ENCODE assay signal across 17 cellular contexts in the genomic region with DNA sequence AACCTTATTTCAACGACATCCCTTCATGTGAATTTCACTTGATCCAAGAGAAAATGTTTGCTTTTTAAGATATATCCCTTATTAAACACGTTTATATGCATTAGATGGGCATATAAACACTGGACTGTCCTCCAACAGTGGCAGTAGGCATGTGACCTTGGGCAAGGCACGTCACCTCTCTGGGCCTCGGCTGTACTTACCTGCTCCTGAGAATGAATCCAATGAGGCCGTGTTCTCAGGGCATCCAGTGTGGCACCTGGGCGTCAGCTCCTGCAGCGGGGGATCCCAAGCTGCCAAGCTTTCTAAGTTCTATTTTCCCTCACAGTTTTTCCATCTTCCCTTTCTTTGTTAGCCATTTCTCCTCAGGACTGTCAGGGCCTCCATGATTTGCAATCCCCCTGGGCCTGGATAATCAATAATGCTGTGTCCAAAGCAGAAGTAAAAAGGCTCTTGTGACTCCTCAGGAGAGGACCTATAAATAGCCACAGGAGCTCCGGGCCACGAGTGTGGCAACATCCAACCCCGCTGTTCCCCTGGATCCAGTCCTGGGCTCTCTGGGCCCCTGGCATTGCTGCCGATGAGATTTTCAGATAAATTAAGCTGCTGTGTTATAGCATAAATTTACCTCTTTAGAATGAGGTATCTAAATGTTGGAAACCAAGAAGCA.
A peak's percentile ranks its signal among the peaks of the same experiment; 100 is the strongest.
DNase-seq lines count a peak whose midpoint lies in the region; ATAC-seq and TF ChIP-seq lines count a peak whose summit lies in the region.
"Had no signal": no experiment of that assay in that cellular context is flagged by ENCODE, and none has a peak within 500 bp of the region (broad histone marks: within the 10 kb centered on the region; RNA-seq: fewer than 3 reads in every experiment).

No MANE protein-coding gene starts in this region.

- H3K27ac ChIP-seq in C4-2B (peak overlapping the region; percentile 15), KOPT-K1 (ENCODE audit: low read depth, low read length, poor library complexity, severe bottlenecking) (peak overlapping the region; percentile 98), neural progenitor cell (no peak overlapping the region)
- H3K27ac ChIP-seq: Peyer's patch had no signal

- TF ChIP-seq CTCF in C4-2B (conservative IDR thresholded peaks at IDR 0.05) = no peak
- TF ChIP-seq CTCF in glutamatergic neuron (IDR thresholded peaks at IDR 0.05; ENCODE audit: partially characterized antibody, unreplicated experiment) = no peak
- no peak for TF ChIP-seq CTCF in neural progenitor cell (IDR thresholded peaks at IDR 0.05)

- peaks cover 29% of the 10 kb centered on the region for H3F3A ChIP-seq in neural progenitor cell (ENCODE audit: low read depth)

- no peak for ATAC-seq in GM21447 (IDR thresholded peaks at IDR 0.05; ENCODE audit: unreplicated experiment)

- H2AFZ ChIP-seq in neural progenitor cell (replicated peaks) = no peak overlapping the region

- H3K9ac ChIP-seq in neural progenitor cell = no peak overlapping the region

- H3K27ac Mint-ChIP-seq in glutamatergic neuron (ENCODE audit: unreplicated experiment) = peak overlapping the region; percentile 87
- peak overlapping the region; percentile 31 for H3K27ac Mint-ChIP-seq in neural progenitor cell
- H3K27ac Mint-ChIP-seq: B cell; CD8-positive, alpha-beta memory T cell had no signal

- no peaks in the 10 kb centered on the region for H3K27me3 ChIP-seq in neural progenitor cell
- H3K27me3 ChIP-seq: Peyer's patch had no signal

- H3K4me3 ChIP-seq in neural progenitor cell = no peak overlapping the region
- H3K4me3 ChIP-seq: Peyer's patch had no signal

- H3K4me2 ChIP-seq in neural progenitor cell = no peak overlapping the region

- H3K9me3 ChIP-seq in KOPT-K1 (ENCODE audit: insufficient read depth, low read length, poor library complexity, severe bottlenecking) (no peaks in the 10 kb centered on the region), neural progenitor cell (ENCODE audit: low read depth) (no peaks in the 10 kb centered on the region)
- H3K9me3 ChIP-seq: Peyer's patch had no signal

- no peaks in the 10 kb centered on the region for H4K20me1 ChIP-seq in neural progenitor cell (ENCODE audit: low read depth)

- H3K36me3 ChIP-seq in KOPT-K1 (ENCODE audit: insufficient read depth, low read length) = no peaks in the 10 kb centered on the region
- no peaks in the 10 kb centered on the region for H3K36me3 ChIP-seq in neural progenitor cell

- peaks cover 6% of the 10 kb centered on the region for H3K27me3 Mint-ChIP-seq in glutamatergic neuron (ENCODE audit: unreplicated experiment)
- peaks cover 2% of the 10 kb centered on the region for H3K27me3 Mint-ChIP-seq in neural progenitor cell (ENCODE audit: insufficient read depth, low read depth)

- peaks cover 59% of the 10 kb centered on the region for H3K4me1 ChIP-seq in neural progenitor cell
- H3K4me1 ChIP-seq: Peyer's patch had no signal

- peaks cover 2% of the 10 kb centered on the region for H3K9me3 Mint-ChIP-seq in glutamatergic neuron (ENCODE audit: unreplicated experiment)
- H3K9me3 Mint-ChIP-seq in neural progenitor cell = no peaks in the 10 kb centered on the region
- H3K9me3 Mint-ChIP-seq: CD8-positive, alpha-beta memory T cell; H9 had no signal

- H3K4me3 Mint-ChIP-seq in glutamatergic neuron (ENCODE audit: unreplicated experiment) = peak overlapping the region; percentile 23
- no peak overlapping the region for H3K4me3 Mint-ChIP-seq in neural progenitor cell
- H3K4me3 Mint-ChIP-seq: B cell; CD8-positive, alpha-beta memory T cell; H9 had no signal

- H3K36me3 Mint-ChIP-seq in glutamatergic neuron (ENCODE audit: unreplicated experiment) (no peaks in the 10 kb centered on the region), neural progenitor cell (no peaks in the 10 kb centered on the region)
- H3K36me3 Mint-ChIP-seq: CD8-positive, alpha-beta memory T cell had no signal

- H3K4me1 Mint-ChIP-seq in glutamatergic neuron (ENCODE audit: low read depth, unreplicated experiment) = peaks cover 42% of the 10 kb centered on the region
- peaks cover 61% of the 10 kb centered on the region for H3K4me1 Mint-ChIP-seq in neural progenitor cell
- H3K4me1 Mint-ChIP-seq: CD8-positive, alpha-beta memory T cell had no signal

- H3K79me2 ChIP-seq in neural progenitor cell (ENCODE audit: low read depth) = no peaks in the 10 kb centered on the region

- DNase-seq in glutamatergic neuron (peak; percentile 67), neural progenitor cell (ENCODE audit: low spot score) (no peak), GF-D8 (lab: John Stamatoyannopoulos, UW) (no peak), cerebellar nuclear complex (lab: John Stamatoyannopoulos, UW) (no peak)
- DNase-seq: CD8-positive, alpha-beta memory T cell; H9; IMR-90; NCI-H1105; NCI-H187 treated with DMSO at 0.1 percent for 48 hours; NCI-H2171; NCI-H446 treated with DMSO at 0.1 percent for 48 hours; NCI-H82; Peyer's patch had no signal
